14 cellular contexts compared by ENCODE assay signal in the genomic region with DNA sequence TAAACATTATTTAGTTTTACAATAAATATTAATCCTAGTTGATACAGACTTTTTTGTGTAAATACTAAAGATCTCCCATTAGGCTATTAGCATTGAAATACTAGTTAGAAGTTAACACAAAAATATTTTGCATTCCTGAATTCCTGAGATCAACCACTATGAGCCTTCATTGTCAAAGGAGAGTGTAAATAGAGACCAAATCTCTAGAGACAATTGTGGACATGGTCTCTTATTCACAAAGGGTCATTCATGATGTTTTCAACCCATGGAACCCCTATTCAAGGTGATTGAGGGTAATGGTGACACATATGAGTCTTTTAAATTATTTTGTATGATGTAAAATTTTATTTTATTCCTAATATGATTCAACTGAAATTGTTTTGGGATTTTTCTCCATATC.
A peak's percentile ranks its signal among the peaks of the same experiment; 100 is the strongest.
DNase-seq lines count a peak whose midpoint lies in the region; ATAC-seq lines count a peak whose summit lies in the region.
"Had no signal": no experiment of that assay in that cellular context is flagged by ENCODE, and none has a peak within 500 bp of the region (broad histone marks: within the 10 kb centered on the region; RNA-seq: fewer than 3 reads in every experiment).

No MANE protein-coding gene starts in this region.

- H3K4me1 ChIP-seq in mesendoderm (ENCODE audit: control insufficient read depth, low read depth, low read length): no peaks in the 10 kb centered on the region
- H3K4me1 ChIP-seq: A549 had no signal

- peaks cover 20% of the 10 kb centered on the region in 2 donors for H3K9me3 Mint-ChIP-seq in activated naive CD4-positive, alpha-beta T cell treated with anti-CD3 and anti-CD28 coated beads, Interleukin-2, amount 50 U/mL, for 72 hours

- H3K27me3 ChIP-seq in mesendoderm (ENCODE audit: insufficient read depth, low read length, poor library complexity): no peaks in the 10 kb centered on the region

- H4K5ac ChIP-seq in mesendoderm (ENCODE audit: low read length): no peak overlapping the region

- DNase-seq in astrocyte of the hippocampus (ENCODE audit: low read depth, low spot score): peak; percentile 33
- peak; percentile 26 for DNase-seq in mesendoderm
- peak; percentile 52 for DNase-seq in renal cortical epithelial cell (ENCODE audit: low read depth)
- no peak for DNase-seq in hypothalamus (lab: John Stamatoyannopoulos, UW)
- no peak for DNase-seq in activated naive CD4-positive, alpha-beta T cell treated with anti-CD3 and anti-CD28 coated beads, Interleukin-2, amount 50 U/mL, for 72 hours (ENCODE audit: low spot score in 2 of 2)
- DNase-seq in COLO668 (lab: John Stamatoyannopoulos, UW; ENCODE audit: unreplicated experiment): no peak
- DNase-seq: CD8-positive, alpha-beta T cell; DMS 273 treated with DMSO at 0.1 percent for 48 hours; GM23248 had no signal

- no peak overlapping the region for H2BK5ac ChIP-seq in mesendoderm (ENCODE audit: low read length)

- H3K36me3 Mint-ChIP-seq in activated naive CD4-positive, alpha-beta T cell treated with anti-CD3 and anti-CD28 coated beads, Interleukin-2, amount 50 U/mL, for 72 hours: no peaks in the 10 kb centered on the region
- H3K36me3 Mint-ChIP-seq: CD14-positive monocyte; CD8-positive, alpha-beta T cell; IgD-negative memory B cell had no signal

- H4K8ac ChIP-seq in mesendoderm (ENCODE audit: low read depth, low read length): no peak overlapping the region

- H2AK5ac ChIP-seq in mesendoderm (ENCODE audit: low read length): no peak overlapping the region

- H2BK15ac ChIP-seq in mesendoderm (replicated peaks; ENCODE audit: low read depth): no peak overlapping the region

- no peak overlapping the region for H3K4me2 ChIP-seq in mesendoderm (ENCODE audit: low read length)
- H3K4me2 ChIP-seq: A549 had no signal

- H3K79me2 ChIP-seq in mesendoderm (ENCODE audit: control insufficient read depth, insufficient read depth, low read length): no peaks in the 10 kb centered on the region

- H3K56ac ChIP-seq in mesendoderm (ENCODE audit: low read length): no peak overlapping the region

- no peaks in the 10 kb centered on the region for H3K79me1 ChIP-seq in mesendoderm (ENCODE audit: low read length)

- H3K18ac ChIP-seq in mesendoderm (ENCODE audit: low read length): no peak overlapping the region

- H3K4ac ChIP-seq in mesendoderm (ENCODE audit: low read depth, low read length): no peak overlapping the region

- ATAC-seq in activated naive CD4-positive, alpha-beta T cell treated with anti-CD3 and anti-CD28 coated beads, Interleukin-2, amount 50 U/mL, for 72 hours: no peak
- ATAC-seq in HG03520 (IDR thresholded peaks at IDR 0.05; ENCODE audit: unreplicated experiment): no peak
- ATAC-seq: A549; CD8-positive, alpha-beta T cell had no signal

- no peak overlapping the region for H3K4me3 ChIP-seq in mesendoderm (ENCODE audit: low read length)
- H3K4me3 ChIP-seq: A549, GM23248, HAP-1 had no signal

- H3K27ac ChIP-seq in mesendoderm (ENCODE audit: low read depth, low read length): no peak overlapping the region
- H3K27ac ChIP-seq: A549, GM23248 had no signal

- no peak overlapping the region for H3K23ac ChIP-seq in mesendoderm (ENCODE audit: low read length)

- H3K27ac Mint-ChIP-seq in activated naive CD4-positive, alpha-beta T cell treated with anti-CD3 and anti-CD28 coated beads, Interleukin-2, amount 50 U/mL, for 72 hours: no peak overlapping the region
- H3K27ac Mint-ChIP-seq: CD14-positive monocyte; CD8-positive, alpha-beta T cell; IgD-negative memory B cell had no signal

- no peak overlapping the region for H2BK120ac ChIP-seq in mesendoderm (ENCODE audit: low read depth, low read length)

- H3K36me3 ChIP-seq in mesendoderm (ENCODE audit: control insufficient read depth, insufficient read depth, low read length): no peaks in the 10 kb centered on the region
- H3K36me3 ChIP-seq: HAP-1 had no signal

- H3K9ac ChIP-seq in mesendoderm (ENCODE audit: low read length): no peak overlapping the region
- H3K9ac ChIP-seq: GM23248 had no signal

Comparison
In these comparisons a context has a peak if more than half of its experiments do, and no peak if none do; other contexts are left out.
1. DNase-seq: peak in astrocyte of the hippocampus (single experiment), mesendoderm (single experiment) and renal cortical epithelial cell (single experiment); none in hypothalamus (0 of 51), activated naive CD4-positive, alpha-beta T cell treated with anti-CD3 and anti-CD28 coated beads, Interleukin-2, amount 50 U/mL, for 72 hours (0 of 2) and COLO668 (single experiment).